Comparison of ENCODE assay signal across 29 cellular contexts in genomic region chr17:3992370-3992769, GRCh38. TPM values are rescaled to one million over a fixed set of nuclear protein-coding genes. Genes with fewer than 3 reads are reported as not detected.
"Had no signal": no experiment of that assay in that cellular context is flagged by ENCODE, and none has a peak within 500 bp of the region (broad histone marks: within the 10 kb centered on the region; RNA-seq: fewer than 3 reads in every experiment).

No MANE protein-coding gene starts in this region.

- H3K9ac ChIP-seq: neural progenitor cell, parathyroid adenoma had no signal

- H3K4me1 ChIP-seq: neural progenitor cell, parathyroid adenoma, prostate gland, uterus had no signal

- H3K4me1 Mint-ChIP-seq: natural killer cell; stimulated activated effector memory CD8-positive, alpha-beta T cell treated with anti-CD3 and anti-CD28 coated beads, Interleukin-12 subunit alpha, Interleukin-12 subunit beta, amount 100 ng/mL, for 72 hours had no signal

- H3K36me3 ChIP-seq: neural progenitor cell, ovary, prostate gland, right atrium auricular region, stomach, thoracic aorta, thyroid gland, tibial nerve, upper lobe of left lung, uterus had no signal

- ATAC-seq: naive thymus-derived CD4-positive, alpha-beta T cell; natural killer cell; sciatic nerve; stimulated activated effector memory CD8-positive, alpha-beta T cell treated with anti-CD3 and anti-CD28 coated beads, Interleukin-12 subunit alpha, Interleukin-12 subunit beta, amount 100 ng/mL, for 72 hours; stimulated activated naive B cell treated with anti-CD40 and anti-IgM and Interleukin-4, amounts not matched to agents 10 μg/mL and 1 μg/mL and 100 μg/mL, for 72 hours had no signal

- H3K27ac Mint-ChIP-seq: naive thymus-derived CD4-positive, alpha-beta T cell; natural killer cell; nephron; neural progenitor cell; stimulated activated effector memory CD8-positive, alpha-beta T cell treated with anti-CD3 and anti-CD28 coated beads, Interleukin-12 subunit alpha, Interleukin-12 subunit beta, amount 100 ng/mL, for 72 hours; stimulated activated naive B cell treated with anti-CD40 and anti-IgM and Interleukin-4, amounts not matched to agents 10 μg/mL and 1 μg/mL and 100 μg/mL, for 72 hours had no signal

- H3K36me3 Mint-ChIP-seq: naive thymus-derived CD4-positive, alpha-beta T cell; natural killer cell; neural progenitor cell; stimulated activated effector memory CD8-positive, alpha-beta T cell treated with anti-CD3 and anti-CD28 coated beads, Interleukin-12 subunit alpha, Interleukin-12 subunit beta, amount 100 ng/mL, for 72 hours; stimulated activated naive B cell treated with anti-CD40 and anti-IgM and Interleukin-4, amounts not matched to agents 10 μg/mL and 1 μg/mL and 100 μg/mL, for 72 hours had no signal

- H3K4me3 Mint-ChIP-seq: naive thymus-derived CD4-positive, alpha-beta T cell; natural killer cell; nephron; neural progenitor cell; stimulated activated effector memory CD8-positive, alpha-beta T cell treated with anti-CD3 and anti-CD28 coated beads, Interleukin-12 subunit alpha, Interleukin-12 subunit beta, amount 100 ng/mL, for 72 hours; stimulated activated naive B cell treated with anti-CD40 and anti-IgM and Interleukin-4, amounts not matched to agents 10 μg/mL and 1 μg/mL and 100 μg/mL, for 72 hours; stimulated activated naive CD8-positive, alpha-beta T cell treated with anti-CD3 and anti-CD28 coated beads, Interleukin-15, Interleukin-2, amounts not matched to agents 100 ng/mL and 50 ng/mL, for 24 hours had no signal

- H3K27me3 ChIP-seq: neural progenitor cell, ovary, right atrium auricular region, stomach, thyroid gland, upper lobe of left lung, uterus had no signal

- H3K79me2 ChIP-seq: parathyroid adenoma had no signal

- H2AFZ ChIP-seq: neural progenitor cell, parathyroid adenoma had no signal

- H3K27ac ChIP-seq: neural progenitor cell, ovary, parathyroid adenoma, prostate gland, right atrium auricular region, skin epidermis, stomach, thyroid gland, tibial nerve, upper lobe of left lung, uterus had no signal

- H3K4me2 ChIP-seq: neural progenitor cell, smooth muscle cell had no signal

- DNase-seq: naive thymus-derived CD4-positive, alpha-beta T cell; natural killer cell; occipital lobe; ovary; retina; stimulated activated CD4-positive, alpha-beta T cell treated with anti-CD3 and anti-CD28 coated beads, Interleukin-15, amount 100 ng/mL, for 24 hours; stimulated activated CD4-positive, alpha-beta T cell treated with anti-CD3 and anti-CD28 coated beads, Interleukin-2, amount 100 ng/mL, for 24 hours; stimulated activated CD4-positive, alpha-beta T cell treated with anti-CD3 and anti-CD28 coated beads, Interleukin-2, amount 100 ng/mL, for 48 hours; stimulated activated CD4-positive, alpha-beta T cell treated with anti-CD3 and anti-CD28 coated beads, Interleukin-4, amount 100 ng/mL, for 24 hours; stimulated activated naive B cell treated with anti-CD40 and anti-IgM and Interleukin-4, amounts not matched to agents 10 μg/mL and 1 μg/mL and 100 μg/mL, for 72 hours; stimulated activated naive CD4-positive, alpha-beta T cell treated with Interleukin-2 at 50 U/mL for 16 hours; stomach; thyroid gland; trophoblast cell; uterus had no signal

- H3K9me3 ChIP-seq: prostate gland, thoracic aorta, thyroid gland, upper lobe of left lung, uterus had no signal

- H3K4me3 ChIP-seq: neural progenitor cell, ovary, prostate gland, right atrium auricular region, skin epidermis, smooth muscle cell, stomach, thoracic aorta, thyroid gland, tibial nerve, upper lobe of left lung, uterus had no signal

- H3K9me3 Mint-ChIP-seq: natural killer cell; stimulated activated effector memory CD8-positive, alpha-beta T cell treated with anti-CD3 and anti-CD28 coated beads, Interleukin-12 subunit alpha, Interleukin-12 subunit beta, amount 100 ng/mL, for 72 hours had no signal

RNA-seq across cellular contexts. Expression of gene ATP2A3, which starts 28.1 kb away (rescaled TPM):
- polyA plus RNA-seq: neural cell had no signal
